In the genomic region with DNA sequence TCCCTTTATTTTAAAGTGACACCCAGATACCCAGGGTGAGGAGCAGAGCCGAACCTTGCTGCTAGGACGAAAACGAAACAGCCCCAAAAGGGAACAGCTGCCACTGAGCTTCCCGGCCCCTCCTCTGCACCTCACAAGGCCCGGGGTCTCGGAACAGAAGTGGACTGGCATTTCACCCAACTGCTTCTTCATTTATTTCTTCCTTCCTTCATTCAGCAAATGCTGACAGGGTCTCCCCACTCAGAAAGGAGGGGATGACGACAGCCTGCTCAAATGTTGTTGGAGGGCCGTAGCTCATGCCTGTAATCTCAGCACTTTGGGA, we compare ENCODE assay signal across 16 cellular contexts.
"Had no signal": no experiment of that assay in that cellular context is flagged by ENCODE, and none has a peak within 500 bp of the region (broad histone marks: within the 10 kb centered on the region; RNA-seq: fewer than 3 reads in every experiment).

No MANE protein-coding gene starts in this region.

- H3K9me3 ChIP-seq: colonic mucosa, esophagus squamous epithelium, gastrocnemius medialis, prostate gland had no signal

- DNase-seq: activated CD4-positive, alpha-beta T cell treated with anti-CD3 and anti-CD28 coated beads for 36 hours; activated CD4-positive, alpha-beta T cell treated with anti-CD3 and anti-CD28 coated beads, Interleukin-2, amount 50 U/mL, for 4 hours; activated gamma-delta T cell; activated naive CD8-positive, alpha-beta T cell treated with anti-CD3 and anti-CD28 coated beads for 36 hours; activated T-cell treated with anti-CD3 and anti-CD28 coated beads, Interleukin-2, amount 50 U/mL, for 72 hours; colonic mucosa; endodermal cell; esophagus squamous epithelium; gastrocnemius medialis; heart left ventricle; stimulated activated CD4-positive, alpha-beta T cell treated with anti-CD3 and anti-CD28 coated beads, Interleukin-4, amount 100 ng/mL, for 24 hours; stimulated activated naive CD8-positive, alpha-beta T cell treated with anti-CD3 and anti-CD28 coated beads, Interleukin-15, Interleukin-2, amounts not matched to agents 100 U/mL and 50 U/mL, for 24 hours; T-cell had no signal

- H3K36me3 ChIP-seq: colonic mucosa, esophagus squamous epithelium, gastrocnemius medialis, heart left ventricle, prostate gland, right atrium auricular region had no signal

- H3K4me1 ChIP-seq: colonic mucosa, esophagus squamous epithelium, gastrocnemius medialis, heart left ventricle, prostate gland, right atrium auricular region had no signal

- H3K9me3 Mint-ChIP-seq: activated naive CD8-positive, alpha-beta T cell treated with anti-CD3 and anti-CD28 coated beads for 36 hours; activated T-cell treated with anti-CD3 and anti-CD28 coated beads, Interleukin-2, amount 50 U/mL, for 72 hours; endodermal cell; T-cell had no signal

- H3K27me3 ChIP-seq: colonic mucosa, gastrocnemius medialis, right atrium auricular region had no signal

- H3K27ac ChIP-seq: colonic mucosa, esophagus squamous epithelium, gastrocnemius medialis, heart left ventricle, prostate gland, right atrium auricular region had no signal

- H3K27ac Mint-ChIP-seq: activated CD4-positive, alpha-beta T cell treated with anti-CD3 and anti-CD28 coated beads for 36 hours; activated naive CD8-positive, alpha-beta T cell treated with anti-CD3 and anti-CD28 coated beads for 36 hours; endodermal cell; memory B cell; T-cell had no signal

- H3K36me3 Mint-ChIP-seq: activated naive CD8-positive, alpha-beta T cell treated with anti-CD3 and anti-CD28 coated beads for 36 hours; memory B cell; T-cell had no signal

- H3K27me3 Mint-ChIP-seq: activated CD4-positive, alpha-beta T cell treated with anti-CD3 and anti-CD28 coated beads for 36 hours; activated naive CD8-positive, alpha-beta T cell treated with anti-CD3 and anti-CD28 coated beads for 36 hours had no signal

- H3K4me3 ChIP-seq: colonic mucosa, esophagus squamous epithelium, gastrocnemius medialis, heart left ventricle, prostate gland, right atrium auricular region had no signal

- H3K4me3 Mint-ChIP-seq: activated CD4-positive, alpha-beta T cell treated with anti-CD3 and anti-CD28 coated beads for 36 hours; activated naive CD8-positive, alpha-beta T cell treated with anti-CD3 and anti-CD28 coated beads for 36 hours; activated T-cell treated with anti-CD3 and anti-CD28 coated beads, Interleukin-2, amount 50 U/mL, for 72 hours; endodermal cell; memory B cell; T-cell had no signal
